In genomic region chr7:105776986-105777910, GRCh38 we compare ENCODE assay signal across 17 cellular contexts.
DNase-seq lines count a peak whose midpoint lies in the region; ATAC-seq and TF ChIP-seq lines count a peak whose summit lies in the region.
"Had no signal": no experiment of that assay in that cellular context is flagged by ENCODE, and none has a peak within 500 bp of the region (broad histone marks: within the 10 kb centered on the region; RNA-seq: fewer than 3 reads in every experiment).

No MANE protein-coding gene starts in this region.

- TF ChIP-seq CTCF in RWPE2 (IDR thresholded peaks at IDR 0.05; ENCODE audit: poor library complexity, severe bottlenecking): no peak
- no peak for TF ChIP-seq CTCF in activated CD8-positive, alpha-beta T cell treated with anti-CD3 and anti-CD28 coated beads for 36 hours (IDR thresholded peaks at IDR 0.05)

- H3K27ac Mint-ChIP-seq in activated CD8-positive, alpha-beta T cell treated with anti-CD3 and anti-CD28 coated beads for 36 hours: no peak overlapping the region
- no peak overlapping the region for H3K27ac Mint-ChIP-seq in activated T-helper 1 cell treated with anti-CD3 and anti-CD28 coated beads, Interleukin-12 subunit alpha, Interleukin-12 subunit beta, Interleukin-2, Interleukin-4 antibody, amounts not matched to agents 30 ng/mL and 10 ng/mL and 1 ng/mL, durations not matched to agents 14 hours and 24 hours and 36 hours
- H3K27ac Mint-ChIP-seq: activated naive CD8-positive, alpha-beta T cell treated with anti-CD3 and anti-CD28 coated beads, Interleukin-2, amount 10 ng/mL, durations not matched to agents 7 days and 5 days; T-helper 1 cell treated with Interleukin-12 subunit alpha and Interleukin-12 subunit beta and Interleukin-4 antibody, amounts not matched to agents 30 μg/mL and 1 μg/mL, for 36 hours had no signal

- ATAC-seq in RWPE2 (ENCODE audit: low read depth): no peak
- ATAC-seq in activated CD8-positive, alpha-beta T cell treated with anti-CD3 and anti-CD28 coated beads for 36 hours: no peak

- H3K9me3 ChIP-seq in RWPE2 (ENCODE audit: severe bottlenecking) (peaks cover 2% of the 10 kb centered on the region), skeletal muscle satellite cell (replicated peaks; ENCODE audit: low read length) (no peaks in the 10 kb centered on the region)
- H3K9me3 ChIP-seq: transverse colon had no signal

- H3K4me1 Mint-ChIP-seq in activated CD8-positive, alpha-beta T cell treated with anti-CD3 and anti-CD28 coated beads for 36 hours (ENCODE audit: low read depth): peaks cover 2% of the 10 kb centered on the region
- H3K4me1 Mint-ChIP-seq in activated T-helper 1 cell treated with anti-CD3 and anti-CD28 coated beads, Interleukin-12 subunit alpha, Interleukin-12 subunit beta, Interleukin-2, Interleukin-4 antibody, amounts not matched to agents 30 ng/mL and 10 ng/mL and 1 ng/mL, durations not matched to agents 14 hours and 24 hours and 36 hours (ENCODE audit: low read depth): no peaks in the 10 kb centered on the region
- H3K4me1 Mint-ChIP-seq: activated naive CD8-positive, alpha-beta T cell treated with anti-CD3 and anti-CD28 coated beads, Interleukin-2, amount 10 ng/mL, durations not matched to agents 7 days and 5 days; naive B cell had no signal

- H3K4me3 ChIP-seq in RWPE2 (ENCODE audit: severe bottlenecking) (no peak overlapping the region), skeletal muscle satellite cell (ENCODE audit: low read length) (no peak overlapping the region)
- H3K4me3 ChIP-seq: transverse colon had no signal

- no peaks in the 10 kb centered on the region for H3K27me3 Mint-ChIP-seq in activated CD8-positive, alpha-beta T cell treated with anti-CD3 and anti-CD28 coated beads for 36 hours
- H3K27me3 Mint-ChIP-seq in activated T-helper 1 cell treated with anti-CD3 and anti-CD28 coated beads, Interleukin-12 subunit alpha, Interleukin-12 subunit beta, Interleukin-2, Interleukin-4 antibody, amounts not matched to agents 30 ng/mL and 10 ng/mL and 1 ng/mL, durations not matched to agents 14 hours and 24 hours and 36 hours (ENCODE audit: insufficient read depth): peaks cover 38% of the 10 kb centered on the region
- H3K27me3 Mint-ChIP-seq: activated naive CD8-positive, alpha-beta T cell treated with anti-CD3 and anti-CD28 coated beads, Interleukin-2, amount 10 ng/mL, durations not matched to agents 7 days and 5 days had no signal

- H3K27ac ChIP-seq in RWPE2 (ENCODE audit: poor library complexity, severe bottlenecking): peak overlapping the region; percentile 50

- H3K4me1 ChIP-seq in RWPE2 (ENCODE audit: insufficient read depth, poor library complexity, severe bottlenecking) (peaks cover 11% of the 10 kb centered on the region), skeletal muscle satellite cell (ENCODE audit: control insufficient read depth, insufficient read depth, low read length) (peaks cover 31% of the 10 kb centered on the region)
- H3K4me1 ChIP-seq: transverse colon had no signal

- no peaks in the 10 kb centered on the region for H3K36me3 Mint-ChIP-seq in activated CD8-positive, alpha-beta T cell treated with anti-CD3 and anti-CD28 coated beads for 36 hours (ENCODE audit: low read depth)
- H3K36me3 Mint-ChIP-seq in activated T-helper 1 cell treated with anti-CD3 and anti-CD28 coated beads, Interleukin-12 subunit alpha, Interleukin-12 subunit beta, Interleukin-2, Interleukin-4 antibody, amounts not matched to agents 30 ng/mL and 10 ng/mL and 1 ng/mL, durations not matched to agents 14 hours and 24 hours and 36 hours (ENCODE audit: low read depth): no peaks in the 10 kb centered on the region
- H3K36me3 Mint-ChIP-seq: activated naive CD8-positive, alpha-beta T cell treated with anti-CD3 and anti-CD28 coated beads, Interleukin-2, amount 10 ng/mL, durations not matched to agents 7 days and 5 days; naive B cell had no signal

- H3K36me3 ChIP-seq in RWPE2 (ENCODE audit: low read depth): no peaks in the 10 kb centered on the region
- no peaks in the 10 kb centered on the region for H3K36me3 ChIP-seq in skeletal muscle satellite cell (ENCODE audit: insufficient read depth, low read length)
- H3K36me3 ChIP-seq: transverse colon had no signal

- CTCF ChIA-PET in activated CD8-positive, alpha-beta T cell treated with anti-CD3 and anti-CD28 coated beads for 36 hours (lab: Charles Lee): interaction anchor here (2.8 kb wide), 1 partner anchor 17 kb away, joined by 9 read pairs; no protein-coding TSS in a partner anchor

- no peaks in the 10 kb centered on the region for H3K9me3 Mint-ChIP-seq in activated CD8-positive, alpha-beta T cell treated with anti-CD3 and anti-CD28 coated beads for 36 hours
- no peaks in the 10 kb centered on the region for H3K9me3 Mint-ChIP-seq in activated T-helper 1 cell treated with anti-CD3 and anti-CD28 coated beads, Interleukin-12 subunit alpha, Interleukin-12 subunit beta, Interleukin-2, Interleukin-4 antibody, amounts not matched to agents 30 ng/mL and 10 ng/mL and 1 ng/mL, durations not matched to agents 14 hours and 24 hours and 36 hours
- H3K9me3 Mint-ChIP-seq: activated naive CD8-positive, alpha-beta T cell treated with anti-CD3 and anti-CD28 coated beads, Interleukin-2, amount 10 ng/mL, durations not matched to agents 7 days and 5 days; CD8-positive, alpha-beta memory T cell; naive B cell; T-helper 1 cell treated with Interleukin-12 subunit alpha and Interleukin-12 subunit beta and Interleukin-4 antibody, amounts not matched to agents 30 μg/mL and 1 μg/mL, for 36 hours had no signal

- H3K4me3 Mint-ChIP-seq in activated CD8-positive, alpha-beta T cell treated with anti-CD3 and anti-CD28 coated beads for 36 hours: no peak overlapping the region
- H3K4me3 Mint-ChIP-seq in activated T-helper 1 cell treated with anti-CD3 and anti-CD28 coated beads, Interleukin-12 subunit alpha, Interleukin-12 subunit beta, Interleukin-2, Interleukin-4 antibody, amounts not matched to agents 30 ng/mL and 10 ng/mL and 1 ng/mL, durations not matched to agents 14 hours and 24 hours and 36 hours: no peak overlapping the region
- H3K4me3 Mint-ChIP-seq: activated naive CD8-positive, alpha-beta T cell treated with anti-CD3 and anti-CD28 coated beads, Interleukin-2, amount 10 ng/mL, durations not matched to agents 7 days and 5 days; CD8-positive, alpha-beta memory T cell; naive B cell; T-helper 1 cell treated with Interleukin-12 subunit alpha and Interleukin-12 subunit beta and Interleukin-4 antibody, amounts not matched to agents 30 μg/mL and 1 μg/mL, for 36 hours had no signal

- no peaks in the 10 kb centered on the region for H3K27me3 ChIP-seq in RWPE2 (ENCODE audit: insufficient read depth, poor library complexity, severe bottlenecking)
- H3K27me3 ChIP-seq in skeletal muscle satellite cell (ENCODE audit: control insufficient read depth, insufficient read depth, low read length): no peaks in the 10 kb centered on the region
- H3K27me3 ChIP-seq: transverse colon had no signal

- POLR2A ChIA-PET in activated CD8-positive, alpha-beta T cell treated with anti-CD3 and anti-CD28 coated beads for 36 hours (lab: Charles Lee): interaction anchor here (0.9 to 1.1 kb wide), 2 partner anchors 9 to 11 kb away, joined by 3 to 4 read pairs; no protein-coding TSS in a partner anchor

- no peak overlapping the region for H3K9ac ChIP-seq in skeletal muscle satellite cell (ENCODE audit: low read depth, low read length)

- DNase-seq in HCEC 1CT (peak; percentile 63), RWPE2 (ENCODE audit: low spot score) (no peak), fibroblast of gingiva (ENCODE audit: low read depth) (peak; percentile 62)
- DNase-seq in activated CD8-positive, alpha-beta T cell treated with anti-CD3 and anti-CD28 coated beads for 36 hours: no peak
- DNase-seq in activated CD4-positive, alpha-beta T cell treated with anti-CD3 and anti-CD28 coated beads for 1 hour: no peak
- no peak for DNase-seq in activated T-helper 1 cell treated with anti-CD3 and anti-CD28 coated beads, Interleukin-12 subunit alpha, Interleukin-12 subunit beta, Interleukin-2, Interleukin-4 antibody, amounts not matched to agents 30 ng/mL and 10 ng/mL and 1 ng/mL, durations not matched to agents 14 hours and 24 hours and 36 hours (ENCODE audit: low spot score)
- DNase-seq: activated naive CD8-positive, alpha-beta T cell treated with anti-CD3 and anti-CD28 coated beads, Interleukin-2, amount 10 ng/mL, durations not matched to agents 7 days and 5 days; activated T-cell treated with anti-CD3 and anti-CD28 coated beads for 4 hours; CD8-positive, alpha-beta memory T cell; hypothalamus; KBM-7; naive B cell; NCI-H1417 treated with DMSO at 0.1 percent for 48 hours; stimulated activated CD4-positive, alpha-beta T cell treated with anti-CD3 and anti-CD28 coated beads, Interleukin-4, amount 100 ng/mL, for 24 hours; transverse colon had no signal

- intact Hi-C loops in activated CD8-positive, alpha-beta T cell treated with anti-CD3 and anti-CD28 coated beads for 36 hours (cut with micrococcal nuclease): no loop called here
- intact Hi-C loops in activated T-helper 1 cell treated with anti-CD3 and anti-CD28 coated beads, Interleukin-12 subunit alpha, Interleukin-12 subunit beta, Interleukin-2, Interleukin-4 antibody, amounts not matched to agents 30 ng/mL and 10 ng/mL and 1 ng/mL, durations not matched to agents 14 hours and 24 hours and 36 hours (cut with micrococcal nuclease): no loop called here

- peak overlapping the region; percentile 11 for H3K4me2 ChIP-seq in skeletal muscle satellite cell (ENCODE audit: low read length)

Comparison
In these comparisons a context has a peak if more than half of its experiments do, and no peak if none do; other contexts are left out.
1. DNase-seq: peak in HCEC 1CT (single experiment) and fibroblast of gingiva (single experiment); none in RWPE2 (single experiment), activated CD8-positive, alpha-beta T cell treated with anti-CD3 and anti-CD28 coated beads for 36 hours (single experiment), activated CD4-positive, alpha-beta T cell treated with anti-CD3 and anti-CD28 coated beads for 1 hour (single experiment) and activated T-helper 1 cell treated with anti-CD3 and anti-CD28 coated beads, Interleukin-12 subunit alpha, Interleukin-12 subunit beta, Interleukin-2, Interleukin-4 antibody, amounts not matched to agents 30 ng/mL and 10 ng/mL and 1 ng/mL, durations not matched to agents 14 hours and 24 hours and 36 hours (single experiment).